Comparison of ENCODE assay signal across 1 cellular context in the genomic region with DNA sequence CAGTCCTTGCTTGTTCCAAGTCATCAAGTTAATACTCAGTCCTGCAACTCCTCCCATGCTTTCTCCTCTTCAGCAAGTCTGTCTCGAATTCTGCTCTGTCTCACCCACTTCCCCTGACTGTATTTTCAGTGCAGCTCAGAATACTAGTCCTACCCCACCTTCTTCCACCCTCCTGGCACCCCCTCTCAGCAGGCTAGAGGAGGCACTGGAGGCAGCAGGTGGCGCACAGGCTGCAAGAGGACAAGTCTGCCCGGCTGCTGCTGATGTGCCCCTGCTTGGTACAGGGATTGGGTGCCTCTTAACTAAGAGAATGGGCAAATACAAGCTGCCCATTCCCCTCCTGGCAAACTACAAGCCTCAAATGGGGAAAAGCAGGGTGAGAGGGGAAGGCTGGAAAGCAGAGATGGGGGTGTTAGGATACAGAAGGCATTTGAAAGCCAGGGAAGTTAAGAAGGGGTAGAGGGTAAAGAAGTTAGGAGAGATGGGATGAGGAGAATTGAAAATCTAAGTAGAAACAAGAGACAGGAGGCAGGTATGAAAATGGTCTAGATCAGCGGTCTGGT.
TF ChIP-seq lines count a peak whose summit lies in the region.

No MANE protein-coding gene starts in this region.

TF ChIP-seq in A549, 52 proteins besides CTCF, POLR2A, EP300 and RAD21 (continued from another document):
- TF ChIP-seq ZFP36 (IDR thresholded peaks at IDR 0.05; ENCODE audit: borderline replicate concordance, partially characterized antibody) (no peak), RFX5 (IDR thresholded peaks at IDR 0.05) (peak; percentile 97), POLR2AphosphoS2 (conservative IDR thresholded peaks at IDR 0.05; ENCODE audit: low read length) (no peak), NFE2L2 (conservative IDR thresholded peaks at IDR 0.05; ENCODE audit: low read length) (no peak)
TF ChIP-seq in A549: peak in this region for 1.
